ENCODE assay signal across 1 cellular context in the genomic region with DNA sequence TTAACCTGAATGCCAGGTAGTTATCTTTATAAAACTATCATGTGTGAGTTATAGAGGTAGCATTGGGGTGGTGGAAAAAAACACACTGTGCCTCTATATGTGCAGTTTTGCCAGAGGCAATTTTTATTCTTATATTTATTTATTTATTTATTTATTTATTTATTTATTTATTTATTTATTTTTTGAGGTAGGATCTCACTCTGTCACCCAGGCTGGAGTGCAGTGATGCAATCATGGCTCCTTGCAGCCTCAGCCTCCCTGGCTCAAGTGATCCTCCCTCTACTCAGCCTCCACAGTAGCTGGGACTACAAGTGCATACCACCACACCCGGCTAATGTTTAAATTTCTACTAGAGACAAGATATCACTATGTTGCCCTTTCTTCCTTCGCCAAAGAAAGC.
A peak's percentile ranks its signal among the peaks of the same experiment; 100 is the strongest.
TF ChIP-seq lines count a peak whose summit lies in the region.

No MANE protein-coding gene starts in this region.

TF ChIP-seq in HEK293, 187 proteins besides CTCF, POLR2A, EP300 and RAD21 (continued from another document):
- TF ChIP-seq, protein P1, sequence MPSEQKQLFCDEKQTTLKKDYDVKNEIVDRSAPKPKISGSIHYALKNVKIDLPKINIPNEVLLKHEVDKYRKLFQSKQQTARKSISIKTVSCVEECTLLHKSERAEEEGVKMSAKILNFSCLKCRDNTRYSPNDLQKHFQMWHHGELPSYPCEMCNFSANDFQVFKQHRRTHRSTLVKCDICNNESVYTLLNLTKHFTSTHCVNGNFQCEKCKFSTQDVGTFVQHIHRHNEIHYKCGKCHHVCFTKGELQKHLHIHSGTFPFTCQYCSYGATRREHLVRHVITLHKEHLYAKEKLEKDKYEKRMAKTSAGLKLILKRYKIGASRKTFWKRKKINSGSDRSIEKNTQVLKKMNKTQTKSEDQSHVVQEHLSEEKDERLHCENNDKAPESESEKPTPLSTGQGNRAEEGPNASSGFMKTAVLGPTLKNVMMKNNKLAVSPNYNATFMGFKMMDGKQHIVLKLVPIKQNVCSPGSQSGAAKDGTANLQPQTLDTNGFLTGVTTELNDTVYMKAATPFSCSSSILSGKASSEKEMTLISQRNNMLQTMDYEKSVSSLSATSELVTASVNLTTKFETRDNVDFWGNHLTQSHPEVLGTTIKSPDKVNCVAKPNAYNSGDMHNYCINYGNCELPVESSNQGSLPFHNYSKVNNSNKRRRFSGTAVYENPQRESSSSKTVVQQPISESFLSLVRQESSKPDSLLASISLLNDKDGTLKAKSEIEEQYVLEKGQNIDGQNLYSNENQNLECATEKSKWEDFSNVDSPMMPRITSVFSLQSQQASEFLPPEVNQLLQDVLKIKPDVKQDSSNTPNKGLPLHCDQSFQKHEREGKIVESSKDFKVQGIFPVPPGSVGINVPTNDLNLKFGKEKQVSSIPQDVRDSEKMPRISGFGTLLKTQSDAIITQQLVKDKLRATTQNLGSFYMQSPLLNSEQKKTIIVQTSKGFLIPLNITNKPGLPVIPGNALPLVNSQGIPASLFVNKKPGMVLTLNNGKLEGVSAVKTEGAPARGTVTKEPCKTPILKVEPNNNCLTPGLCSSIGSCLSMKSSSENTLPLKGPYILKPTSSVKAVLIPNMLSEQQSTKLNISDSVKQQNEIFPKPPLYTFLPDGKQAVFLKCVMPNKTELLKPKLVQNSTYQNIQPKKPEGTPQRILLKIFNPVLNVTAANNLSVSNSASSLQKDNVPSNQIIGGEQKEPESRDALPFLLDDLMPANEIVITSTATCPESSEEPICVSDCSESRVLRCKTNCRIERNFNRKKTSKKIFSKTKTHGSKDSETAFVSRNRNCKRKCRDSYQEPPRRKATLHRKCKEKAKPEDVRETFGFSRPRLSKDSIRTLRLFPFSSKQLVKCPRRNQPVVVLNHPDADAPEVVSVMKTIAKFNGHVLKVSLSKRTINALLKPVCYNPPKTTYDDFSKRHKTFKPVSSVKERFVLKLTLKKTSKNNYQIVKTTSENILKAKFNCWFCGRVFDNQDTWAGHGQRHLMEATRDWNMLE (tag by site-specific recombination; conservative IDR thresholded peaks at IDR 0.05; ENCODE audit: low read depth): peak; percentile 73
- peak; percentile 52 for TF ChIP-seq ZNF426 (tag by site-specific recombination; IDR thresholded peaks at IDR 0.05)
- peak; percentile 60 for TF ChIP-seq ZNF623 (tag by site-specific recombination; IDR thresholded peaks at IDR 0.05)
- peak; percentile 25 for TF ChIP-seq ZNF654 (tag by site-specific recombination; IDR thresholded peaks at IDR 0.05; ENCODE audit: low read depth)
- TF ChIP-seq ZNF560 (tag by site-specific recombination; IDR thresholded peaks at IDR 0.05; ENCODE audit: borderline replicate concordance): 0 out of 2 replicates have a peak, but pooled peaks have one; percentile 40
- peak; percentile 23; the same call in 1 of the 2 replicates for TF ChIP-seq ZNF664 (tag by site-specific recombination; IDR thresholded peaks at IDR 0.05)
- TF ChIP-seq, protein P2, sequence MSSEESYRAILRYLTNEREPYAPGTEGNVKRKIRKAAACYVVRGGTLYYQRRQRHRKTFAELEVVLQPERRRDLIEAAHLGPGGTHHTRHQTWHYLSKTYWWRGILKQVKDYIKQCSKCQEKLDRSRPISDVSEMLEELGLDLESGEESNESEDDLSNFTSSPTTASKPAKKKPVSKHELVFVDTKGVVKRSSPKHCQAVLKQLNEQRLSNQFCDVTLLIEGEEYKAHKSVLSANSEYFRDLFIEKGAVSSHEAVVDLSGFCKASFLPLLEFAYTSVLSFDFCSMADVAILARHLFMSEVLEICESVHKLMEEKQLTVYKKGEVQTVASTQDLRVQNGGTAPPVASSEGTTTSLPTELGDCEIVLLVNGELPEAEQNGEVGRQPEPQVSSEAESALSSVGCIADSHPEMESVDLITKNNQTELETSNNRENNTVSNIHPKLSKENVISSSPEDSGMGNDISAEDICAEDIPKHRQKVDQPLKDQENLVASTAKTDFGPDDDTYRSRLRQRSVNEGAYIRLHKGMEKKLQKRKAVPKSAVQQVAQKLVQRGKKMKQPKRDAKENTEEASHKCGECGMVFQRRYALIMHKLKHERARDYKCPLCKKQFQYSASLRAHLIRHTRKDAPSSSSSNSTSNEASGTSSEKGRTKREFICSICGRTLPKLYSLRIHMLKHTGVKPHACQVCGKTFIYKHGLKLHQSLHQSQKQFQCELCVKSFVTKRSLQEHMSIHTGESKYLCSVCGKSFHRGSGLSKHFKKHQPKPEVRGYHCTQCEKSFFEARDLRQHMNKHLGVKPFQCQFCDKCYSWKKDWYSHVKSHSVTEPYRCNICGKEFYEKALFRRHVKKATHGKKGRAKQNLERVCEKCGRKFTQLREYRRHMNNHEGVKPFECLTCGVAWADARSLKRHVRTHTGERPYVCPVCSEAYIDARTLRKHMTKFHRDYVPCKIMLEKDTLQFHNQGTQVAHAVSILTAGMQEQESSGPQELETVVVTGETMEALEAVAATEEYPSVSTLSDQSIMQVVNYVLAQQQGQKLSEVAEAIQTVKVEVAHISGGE (tag by site-specific recombination; conservative IDR thresholded peaks at IDR 0.05; ENCODE audit: low read depth): peak; percentile 42; the same call in 1 of the 2 replicates
- TF ChIP-seq ZBTB21 (tag by site-specific recombination; IDR thresholded peaks at IDR 0.05): peak; percentile 47
- peak; percentile 42 for TF ChIP-seq ZNF555 (tag by site-specific recombination; conservative IDR thresholded peaks at IDR 0.05)
- TF ChIP-seq ZNF266 (tag by site-specific recombination; IDR thresholded peaks at IDR 0.05; ENCODE audit: low read depth): peak; percentile 28; the same call in 1 of the 2 replicates
- TF ChIP-seq, protein P3, sequence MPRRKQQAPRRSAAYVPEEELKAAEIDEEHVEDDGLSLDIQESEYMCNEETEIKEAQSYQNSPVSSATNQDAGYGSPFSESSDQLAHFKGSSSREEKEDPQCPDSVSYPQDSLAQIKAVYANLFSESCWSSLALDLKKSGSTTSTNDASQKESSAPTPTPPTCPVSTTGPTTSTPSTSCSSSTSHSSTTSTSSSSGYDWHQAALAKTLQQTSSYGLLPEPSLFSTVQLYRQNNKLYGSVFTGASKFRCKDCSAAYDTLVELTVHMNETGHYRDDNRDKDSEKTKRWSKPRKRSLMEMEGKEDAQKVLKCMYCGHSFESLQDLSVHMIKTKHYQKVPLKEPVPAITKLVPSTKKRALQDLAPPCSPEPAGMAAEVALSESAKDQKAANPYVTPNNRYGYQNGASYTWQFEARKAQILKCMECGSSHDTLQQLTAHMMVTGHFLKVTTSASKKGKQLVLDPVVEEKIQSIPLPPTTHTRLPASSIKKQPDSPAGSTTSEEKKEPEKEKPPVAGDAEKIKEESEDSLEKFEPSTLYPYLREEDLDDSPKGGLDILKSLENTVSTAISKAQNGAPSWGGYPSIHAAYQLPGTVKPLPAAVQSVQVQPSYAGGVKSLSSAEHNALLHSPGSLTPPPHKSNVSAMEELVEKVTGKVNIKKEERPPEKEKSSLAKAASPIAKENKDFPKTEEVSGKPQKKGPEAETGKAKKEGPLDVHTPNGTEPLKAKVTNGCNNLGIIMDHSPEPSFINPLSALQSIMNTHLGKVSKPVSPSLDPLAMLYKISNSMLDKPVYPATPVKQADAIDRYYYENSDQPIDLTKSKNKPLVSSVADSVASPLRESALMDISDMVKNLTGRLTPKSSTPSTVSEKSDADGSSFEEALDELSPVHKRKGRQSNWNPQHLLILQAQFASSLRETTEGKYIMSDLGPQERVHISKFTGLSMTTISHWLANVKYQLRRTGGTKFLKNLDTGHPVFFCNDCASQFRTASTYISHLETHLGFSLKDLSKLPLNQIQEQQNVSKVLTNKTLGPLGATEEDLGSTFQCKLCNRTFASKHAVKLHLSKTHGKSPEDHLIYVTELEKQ (tag by site-specific recombination; IDR thresholded peaks at IDR 0.05; ENCODE audit: borderline replicate concordance): peak; percentile 19; the same call in 1 of the 2 replicates
- peak; percentile 69; the same call in 1 of the 2 replicates for TF ChIP-seq ZNF433 (tag by site-specific recombination; IDR thresholded peaks at IDR 0.05; ENCODE audit: low read depth)
- TF ChIP-seq ZNF629 (tag by site-specific recombination; IDR thresholded peaks at IDR 0.05): peak; percentile 36; the same call in 1 of the 2 replicates
- peak; percentile 43; the same call in 1 of the 2 replicates for TF ChIP-seq ZNF202 (tag by site-specific recombination; IDR thresholded peaks at IDR 0.05; ENCODE audit: borderline replicate concordance)
- TF ChIP-seq ZNF394 (tag by site-specific recombination; IDR thresholded peaks at IDR 0.05; ENCODE audit: borderline replicate concordance): peak; percentile 79; the same call in 1 of the 2 replicates
- peak; percentile 54; the same call in 1 of the 2 replicates for TF ChIP-seq ZBTB8A (tag by site-specific recombination; IDR thresholded peaks at IDR 0.05)
- TF ChIP-seq ZNF140 (tag by site-specific recombination; IDR thresholded peaks at IDR 0.05): peak; percentile 60; the same call in 1 of the 2 replicates
